In the genomic region with DNA sequence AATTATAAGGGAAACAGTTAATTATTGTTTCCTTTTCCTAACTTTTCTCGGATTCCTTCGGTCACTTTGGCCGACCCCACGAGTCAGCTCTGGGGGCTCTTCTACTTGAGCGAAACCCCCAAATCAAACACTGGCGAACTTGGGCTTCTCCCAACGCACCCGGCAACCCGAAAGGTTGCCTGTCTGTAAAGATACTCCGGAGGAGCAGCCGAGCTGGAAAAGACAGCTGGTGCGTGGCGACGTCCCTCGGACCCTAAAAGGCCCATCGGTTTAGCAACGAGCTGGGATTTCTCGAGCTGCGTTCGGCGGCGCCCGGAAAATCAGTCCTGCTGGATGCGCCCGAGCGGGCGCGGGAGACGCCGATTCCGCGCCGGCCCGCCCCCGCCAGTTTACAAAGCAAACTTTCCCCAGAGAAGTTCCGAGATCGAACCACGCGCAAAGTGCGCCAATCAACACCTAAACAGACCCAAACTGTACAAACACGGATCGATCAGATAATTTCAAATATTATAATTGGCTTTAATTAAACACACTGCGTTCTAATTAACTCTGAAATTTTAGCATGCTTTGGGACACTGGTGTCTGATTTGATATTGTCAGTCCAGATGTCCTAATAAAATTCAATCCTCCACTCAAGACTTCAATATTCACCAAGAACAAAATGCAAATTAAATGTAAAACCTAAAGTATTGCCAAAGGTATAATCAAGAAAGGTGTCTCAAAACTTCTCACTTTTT, we compare ENCODE assay signal across 11 cellular contexts. TPM values are rescaled to one million over a fixed set of nuclear protein-coding genes. Genes with fewer than 3 reads are reported as not detected.
DNase-seq lines count a peak whose midpoint lies in the region; ATAC-seq and TF ChIP-seq lines count a peak whose summit lies in the region.
"Had no signal": no experiment of that assay in that cellular context is flagged by ENCODE, and none has a peak within 500 bp of the region (broad histone marks: within the 10 kb centered on the region; RNA-seq: fewer than 3 reads in every experiment).

No MANE protein-coding gene starts in this region.

- H3K36me3 ChIP-seq in CD8-positive, alpha-beta memory T cell (ENCODE audit: insufficient read depth, low read length), result no peaks in the 10 kb centered on the region
- no peaks in the 10 kb centered on the region for H3K36me3 ChIP-seq in HUES48 (ENCODE audit: control insufficient read depth, insufficient read depth, low read length)
- H3K36me3 ChIP-seq in endodermal cell (ENCODE audit: control insufficient read depth, insufficient read depth, low read length), result no peaks in the 10 kb centered on the region

- DNase-seq in CD8-positive, alpha-beta memory T cell, result no peak
- DNase-seq in endodermal cell, result peak; percentile 67
- DNase-seq in neural crest cell (ENCODE audit: low read depth, low spot score), result no peak
- no peak for DNase-seq in NCI-H2171 (lab: John Stamatoyannopoulos, UW)
- no peak for DNase-seq in activated gamma-delta T cell (lab: John Stamatoyannopoulos, UW)
- DNase-seq: caudate nucleus, NCI-H2029 treated with DMSO at 0.1 percent for 48 hours had no signal

- peaks cover 30% of the 10 kb centered on the region for H3K27me3 ChIP-seq in CD8-positive, alpha-beta memory T cell (ENCODE audit: insufficient read depth, low read length, poor library complexity, severe bottlenecking)
- H3K27me3 ChIP-seq in HUES48 (ENCODE audit: control insufficient read depth, insufficient read depth, low read length), result peaks cover 98% of the 10 kb centered on the region
- H3K27me3 ChIP-seq in endodermal cell (ENCODE audit: control insufficient read depth, insufficient read depth, low read length, poor library complexity, severe bottlenecking), result peaks cover 99% of the 10 kb centered on the region

- POLR2A ChIA-PET in CD8-positive, alpha-beta memory T cell (lab: Charles Lee), result no interaction called here

- H3K36me3 Mint-ChIP-seq in CD8-positive, alpha-beta memory T cell, result no peaks in the 10 kb centered on the region
- H3K36me3 Mint-ChIP-seq in endodermal cell (ENCODE audit: low read depth) (no peaks in the 10 kb centered on the region), neural crest cell (ENCODE audit: low read depth) (no peaks in the 10 kb centered on the region)

- CTCF ChIA-PET in CD8-positive, alpha-beta memory T cell (lab: Charles Lee), result interaction anchor here (1.3 kb wide), 1 partner anchor 936 kb away, joined by 3 read pairs; no protein-coding TSS in a partner anchor

- H3K4me1 ChIP-seq in CD8-positive, alpha-beta memory T cell (ENCODE audit: insufficient read depth, low read length), result no peaks in the 10 kb centered on the region
- peaks cover 44% of the 10 kb centered on the region for H3K4me1 ChIP-seq in HUES48 (ENCODE audit: control insufficient read depth, insufficient read depth, low read length)
- H3K4me1 ChIP-seq in endodermal cell (ENCODE audit: control insufficient read depth, insufficient read depth, low read length), result peaks cover 4% of the 10 kb centered on the region

- peak overlapping the region in 4 of 7 donors; percentile 2 to 51 (median 38) for H3K4me3 Mint-ChIP-seq in CD8-positive, alpha-beta memory T cell
- H3K4me3 Mint-ChIP-seq in endodermal cell (peak overlapping the region; percentile 46), neural crest cell (peak overlapping the region; percentile 83)

- no peak for TF ChIP-seq CTCF in endodermal cell (conservative IDR thresholded peaks at IDR 0.05)
- no peak for TF ChIP-seq CTCF in neural crest cell (conservative IDR thresholded peaks at IDR 0.05)

- no peak overlapping the region for H3K4me3 ChIP-seq in CD8-positive, alpha-beta memory T cell (ENCODE audit: low read length)
- H3K4me3 ChIP-seq in HUES48 (ENCODE audit: low read depth, low read length) (peak overlapping the region; percentile 20; the same call in 1 of the 2 replicates), endodermal cell (ENCODE audit: low read length) (peak overlapping the region; percentile 14)

- H3K9me3 Mint-ChIP-seq in CD8-positive, alpha-beta memory T cell, result peaks cover 0 to 2% (median 0%) of the 10 kb centered on the region in 5 donors
- H3K9me3 Mint-ChIP-seq in endodermal cell (no peaks in the 10 kb centered on the region), neural crest cell (no peaks in the 10 kb centered on the region)

- 3 to 6% methylated on average over 17 to 43 of the region's 43 CpGs for WGBS in endodermal cell (ENCODE audit: insufficient coverage in 1 of 2, insufficient read length in 1 of 2), 2 experiments

- H3K9me3 ChIP-seq in CD8-positive, alpha-beta memory T cell (ENCODE audit: low read length), result no peaks in the 10 kb centered on the region
- H3K9me3 ChIP-seq in HUES48 (ENCODE audit: control insufficient read depth, insufficient read depth, low read length) (no peaks in the 10 kb centered on the region), endodermal cell (ENCODE audit: control insufficient read depth, low read length) (no peaks in the 10 kb centered on the region)

- peaks cover 6 to 22% (median 11%) of the 10 kb centered on the region in 3 donors for H3K4me1 Mint-ChIP-seq in CD8-positive, alpha-beta memory T cell
- H3K4me1 Mint-ChIP-seq in endodermal cell (peaks cover 14% of the 10 kb centered on the region), neural crest cell (peaks cover 38% of the 10 kb centered on the region)

- H3K27me3 Mint-ChIP-seq in CD8-positive, alpha-beta memory T cell, result peaks cover 55% of the 10 kb centered on the region in 2 donors
- peaks cover 87% of the 10 kb centered on the region for H3K27me3 Mint-ChIP-seq in endodermal cell (ENCODE audit: insufficient read depth)
- H3K27me3 Mint-ChIP-seq in neural crest cell (ENCODE audit: low read depth), result peaks cover 89% of the 10 kb centered on the region

- H3K27ac Mint-ChIP-seq in CD8-positive, alpha-beta memory T cell, result peak overlapping the region in 2 of 8 donors; percentile 75 to 81
- H3K27ac Mint-ChIP-seq in endodermal cell (no peak overlapping the region), neural crest cell (ENCODE audit: unreplicated experiment) (no peak overlapping the region)

- H3K27ac ChIP-seq in CD8-positive, alpha-beta memory T cell (ENCODE audit: low read depth, low read length), result no peak overlapping the region
- H3K27ac ChIP-seq in HUES48 (ENCODE audit: low read depth, low read length), result no peak overlapping the region
- no peak overlapping the region for H3K27ac ChIP-seq in endodermal cell (ENCODE audit: low read depth, low read length)

- H3K9ac ChIP-seq in HUES48 (ENCODE audit: low read depth, low read length), result no peak overlapping the region
- H3K9ac ChIP-seq in endodermal cell (ENCODE audit: extremely low read depth, low read length, poor library complexity, severe bottlenecking), result no peak overlapping the region

- ATAC-seq in HG02884 (IDR thresholded peaks at IDR 0.05; ENCODE audit: unreplicated experiment), result no peak

RNA-seq across cellular contexts. Expression of gene EBF3, which starts 5.6 kb away (rescaled TPM):
- not detected for total RNA-seq in CD8-positive, alpha-beta memory T cell
- not detected for polyA plus RNA-seq in CD8-positive, alpha-beta memory T cell
- total RNA-seq in endodermal cell (1 to 10 TPM in 1 of 2 donors, under 1 TPM in 1; 0.44 to 2.0 TPM), neural crest cell (11.2 and 11.6 TPM in 2 replicates)
- 20.8 TPM for polyA plus RNA-seq in endodermal cell (2013, experiment 1 of 2)
- 16.1 TPM for polyA plus RNA-seq in endodermal cell (2013, experiment 2 of 2)
- total RNA-seq: T-helper 2 cell treated with Interferon-gamma antibody and Interleukin-4, amounts not matched to agents 100 ng/mL and 5 ng/mL, for 36 hours had no signal
- polyA plus RNA-seq: keratinocyte had no signal
